ENCODE assay signal across 8 cellular contexts in the genomic region with DNA sequence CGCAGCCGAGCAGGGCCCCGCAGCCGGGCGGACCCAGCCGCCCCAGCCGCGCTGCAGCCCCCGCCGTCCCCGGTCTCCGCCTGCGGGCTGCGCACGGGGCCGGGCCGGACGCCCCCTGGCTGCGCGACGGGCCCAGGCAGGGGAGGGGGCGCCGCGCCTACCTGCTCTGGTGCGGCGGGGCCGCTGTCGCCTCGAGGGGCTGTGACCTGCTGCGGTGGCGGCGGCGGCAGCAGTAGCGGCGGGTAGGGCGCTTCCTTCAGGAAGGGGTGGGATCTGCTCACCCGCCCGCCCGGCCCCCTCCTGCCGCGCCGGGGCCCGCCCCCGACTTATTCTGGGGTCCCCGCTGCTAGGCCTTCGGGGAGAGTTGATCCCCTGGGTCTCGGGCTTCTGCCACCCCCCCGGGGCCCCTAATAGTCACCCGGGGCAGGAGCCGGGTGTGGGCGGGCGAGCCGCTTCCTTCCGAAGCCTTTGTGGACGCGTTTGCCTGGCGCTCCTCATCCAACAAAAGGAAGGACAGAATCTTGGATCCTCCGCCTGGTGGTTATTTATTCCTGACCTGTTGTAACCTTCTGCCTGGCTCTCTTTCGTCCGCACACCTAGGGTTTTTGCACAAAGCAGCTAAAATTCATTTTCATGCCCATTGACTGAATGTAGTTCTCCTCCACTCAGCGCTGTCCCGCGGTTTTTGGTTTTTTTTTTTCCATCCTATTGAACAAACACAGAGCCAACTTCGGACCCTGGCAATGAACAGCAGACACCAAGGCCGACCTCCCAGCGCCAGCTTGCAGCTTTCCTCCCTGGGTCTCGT.
DNase-seq lines count a peak whose midpoint lies in the region; ATAC-seq and TF ChIP-seq lines count a peak whose summit lies in the region.

A gene (minus strand): TSS at position 244 of the 808 bp plus-strand sequence. CDS start 57,331 bp downstream, outside the sequence.

- ATAC-seq in GM18868 (IDR thresholded peaks at IDR 0.05; ENCODE audit: unreplicated experiment), result no peak

- no peak within 1 kb of the TSS for H3K4me3 ChIP-seq in NB4 (ENCODE audit: low read depth, low read length)
- peak within 1 kb of the TSS; percentile 52 for H3K4me3 ChIP-seq in astrocyte of the cerebellum (ENCODE audit: low read depth, low read length)
- H3K4me3 ChIP-seq in iPS-20b (ENCODE audit: low read length), result peak within 1 kb of the TSS; percentile 78
- H3K4me3 ChIP-seq in skin epidermis, result peak within 1 kb of the TSS; percentile 46 to 75 (median 53)

- no peak within 1 kb of the TSS for H3K27ac ChIP-seq in iPS-20b (ENCODE audit: low read length)
- peak within 1 kb of the TSS in 9 of 21 experiments; percentile 25 to 62 (median 49) for H3K27ac ChIP-seq in skin epidermis

- 0 out of 2 replicates have a peak within 1 kb of the TSS, but pooled peaks have one; percentile 15 for H3K9ac ChIP-seq in iPS-20b (ENCODE audit: low read depth, low read length)

- no peaks in the 10 kb centered on the region for H3K9me3 ChIP-seq in iPS-20b (ENCODE audit: insufficient read depth, low read depth, low read length)

- in situ Hi-C loops in astrocyte of the cerebellum (cut with HindIII; ENCODE audit: low sequenced_read_pairs), result loop anchor here (5.0 kb wide), 1 partner anchor 55 kb away; no protein-coding TSS in a partner anchor

- DNase-seq in NCI-H2029 (lab: John Stamatoyannopoulos, UW) (peak; percentile 18), NCI-H2029 treated with DMSO at 0.1 percent for 48 hours (lab: John Stamatoyannopoulos, UW) (no peak), NB4 (ENCODE audit: low read depth) (peak; percentile 6), astrocyte of the cerebellum (ENCODE audit: low read depth) (no peak), NCI-H187 (lab: John Stamatoyannopoulos, UW) (no peak)

- no peaks in the 10 kb centered on the region for H3K36me3 ChIP-seq in iPS-20b (ENCODE audit: insufficient read depth, low read depth, low read length)

- H3K27me3 ChIP-seq in iPS-20b (ENCODE audit: insufficient read depth, low read length), result peaks cover 25% of the 10 kb centered on the region

- TF ChIP-seq CTCF in NB4 (IDR thresholded peaks at IDR 0.05; ENCODE audit: low read depth, low read length) (no peak), astrocyte of the cerebellum (IDR thresholded peaks at IDR 0.05; ENCODE audit: low read depth, low read length, missing control alignments) (peak; percentile 5)

- no peak for TF ChIP-seq POLR2A in NB4 (IDR thresholded peaks at IDR 0.05; ENCODE audit: extremely low read depth, insufficient read length)

- H3K4me1 ChIP-seq in iPS-20b (ENCODE audit: insufficient read depth, low read length), result peaks cover 11% of the 10 kb centered on the region; the same call in 1 of the 2 replicates

Comparison
In these comparisons a context has a peak if more than half of its experiments do, and no peak if none do; other contexts are left out.
1. DNase-seq: peak in NCI-H2029 (single experiment) and NB4 (single experiment); none in NCI-H2029 treated with DMSO at 0.1 percent for 48 hours (single experiment), astrocyte of the cerebellum (single experiment) and NCI-H187 (0 of 2).